11 cellular contexts compared by ENCODE assay signal in the genomic region with DNA sequence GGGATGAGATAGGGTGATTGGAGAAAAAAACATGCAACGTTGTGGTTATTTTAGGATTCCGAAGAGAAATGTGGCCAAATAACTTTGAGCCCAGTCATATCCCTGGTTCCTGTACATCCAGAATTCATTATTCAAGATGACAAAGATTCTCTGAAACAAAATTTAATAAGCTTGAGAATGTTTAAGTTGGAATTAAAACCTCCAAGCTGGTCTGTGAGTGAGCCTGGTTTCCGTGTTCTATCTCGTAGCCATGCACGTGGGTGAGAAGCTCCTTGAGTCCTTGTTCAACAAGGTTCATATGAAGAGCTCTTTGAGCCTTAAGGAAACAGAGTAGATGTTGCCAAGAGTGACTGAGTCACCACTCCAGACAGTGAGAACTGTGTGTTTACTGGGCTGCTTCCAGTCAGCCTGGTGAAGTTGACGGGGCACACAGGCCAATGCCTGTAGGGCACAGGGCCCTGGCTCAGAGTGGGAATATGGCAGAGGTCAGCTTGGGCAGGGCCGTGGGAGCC.
A peak's percentile ranks its signal among the peaks of the same experiment; 100 is the strongest.
DNase-seq lines count a peak whose midpoint lies in the region; ATAC-seq, FAIRE-seq and TF ChIP-seq lines count a peak whose summit lies in the region.
"Had no signal": no experiment of that assay in that cellular context is flagged by ENCODE, and none has a peak within 500 bp of the region (broad histone marks: within the 10 kb centered on the region; RNA-seq: fewer than 3 reads in every experiment).

No MANE protein-coding gene starts in this region.

- H3K36me3 Mint-ChIP-seq in activated CD4-positive, alpha-beta T cell treated with anti-CD3 and anti-CD28 coated beads, Interleukin-2, amount 10 ng/mL, durations not matched to agents 7 days and 5 days (ENCODE audit: low read depth): no peaks in the 10 kb centered on the region

- TF ChIP-seq CTCF in bronchial epithelial cell (IDR thresholded peaks at IDR 0.05; ENCODE audit: insufficient read depth, low read length, severe bottlenecking): no peak

- peak; percentile 35 for DNase-seq in SIG-M5 treated with dmso at 0.1 percent for 504 hours (lab: John Stamatoyannopoulos, UW; ENCODE audit: unreplicated experiment)
- no peak for DNase-seq in SIG-M5 (lab: John Stamatoyannopoulos, UW)
- peak; percentile 96 for DNase-seq in bronchial epithelial cell (ENCODE audit: low read depth)
- DNase-seq in left colon: no peak
- peak; percentile 84 for DNase-seq in aorta
- no peak for DNase-seq in ecto neural progenitor cell (ENCODE audit: low spot score)
- no peak for DNase-seq in activated CD4-positive, alpha-beta T cell treated with anti-CD3 and anti-CD28 coated beads, Interleukin-2, amount 10 ng/mL, durations not matched to agents 7 days and 5 days
- DNase-seq in NOMO-1 treated with dmso at 0.1 percent for 144 hours (lab: John Stamatoyannopoulos, UW; ENCODE audit: unreplicated experiment): no peak
- DNase-seq: activated CD8-positive, alpha-beta T cell treated with anti-CD3 and anti-CD28 coated beads, Interleukin-2, amount 10 ng/mL, durations not matched to agents 7 days and 5 days; AML-193 had no signal

- H3K27me3 Mint-ChIP-seq in activated CD4-positive, alpha-beta T cell treated with anti-CD3 and anti-CD28 coated beads, Interleukin-2, amount 10 ng/mL, durations not matched to agents 7 days and 5 days: peaks cover 10% of the 10 kb centered on the region

- H3K4me1 Mint-ChIP-seq in activated CD4-positive, alpha-beta T cell treated with anti-CD3 and anti-CD28 coated beads, Interleukin-2, amount 10 ng/mL, durations not matched to agents 7 days and 5 days: no peaks in the 10 kb centered on the region

- CTCF ChIA-PET in activated CD4-positive, alpha-beta T cell treated with anti-CD3 and anti-CD28 coated beads, Interleukin-2, amount 10 ng/mL, durations not matched to agents 7 days and 5 days (lab: Charles Lee): interaction anchor here (1.0 kb wide), 1 partner anchor 13 kb away, joined by 3 read pairs; no protein-coding TSS in a partner anchor

- H3K27ac ChIP-seq in aorta (ENCODE audit: low read depth in 1 of 2, low read length in 2 of 2): peak overlapping the region; percentile 74 to 84

- H3K9me3 ChIP-seq in aorta (ENCODE audit: control insufficient read depth, low read length): no peaks in the 10 kb centered on the region

- intact Hi-C loops in left colon (cut with DNase I, micrococcal nuclease) (no loop called here), aorta (cut with DNase I) (no loop called here)

- H3K4me3 ChIP-seq in bronchial epithelial cell (ENCODE audit: low read depth, low read length) (no peak overlapping the region), aorta (ENCODE audit: low read length in 2 of 2) (no peak overlapping the region)

- peaks cover 6 to 10% of the 10 kb centered on the region in 2 donors for H3K4me1 ChIP-seq in aorta (ENCODE audit: control insufficient read depth in 1 of 2, insufficient read depth in 2 of 2, low read length in 2 of 2)

- ATAC-seq in left colon: peak; percentile 13
- peak; percentile 87 for ATAC-seq in aorta (ENCODE audit: low FRiP score)
- ATAC-seq: activated CD8-positive, alpha-beta T cell treated with anti-CD3 and anti-CD28 coated beads, Interleukin-2, amount 10 ng/mL, durations not matched to agents 7 days and 5 days had no signal

- H3K36me3 ChIP-seq in bronchial epithelial cell (ENCODE audit: control insufficient read depth, insufficient read depth, low read length) (no peaks in the 10 kb centered on the region), aorta (ENCODE audit: control insufficient read depth in 1 of 2, insufficient read depth in 2 of 2, low read length in 1 of 2) (peaks cover 3 to 6% of the 10 kb centered on the region in 2 donors)

- WGBS in aorta, 2 donors: 4% methylated on average over 7 of the region's 7 CpGs

- no peak overlapping the region for H3K4me3 Mint-ChIP-seq in activated CD4-positive, alpha-beta T cell treated with anti-CD3 and anti-CD28 coated beads, Interleukin-2, amount 10 ng/mL, durations not matched to agents 7 days and 5 days
- H3K4me3 Mint-ChIP-seq: activated CD8-positive, alpha-beta T cell treated with anti-CD3 and anti-CD28 coated beads, Interleukin-2, amount 10 ng/mL, durations not matched to agents 7 days and 5 days had no signal

- POLR2A ChIA-PET in activated CD4-positive, alpha-beta T cell treated with anti-CD3 and anti-CD28 coated beads, Interleukin-2, amount 10 ng/mL, durations not matched to agents 7 days and 5 days (lab: Charles Lee): no interaction called here

- no peaks in the 10 kb centered on the region for H3K9me3 Mint-ChIP-seq in activated CD4-positive, alpha-beta T cell treated with anti-CD3 and anti-CD28 coated beads, Interleukin-2, amount 10 ng/mL, durations not matched to agents 7 days and 5 days

- FAIRE-seq in bronchial epithelial cell (lab: Jason Lieb, UNC): peak; percentile 75
- FAIRE-seq: endometrium had no signal

- H3K27ac Mint-ChIP-seq in activated CD4-positive, alpha-beta T cell treated with anti-CD3 and anti-CD28 coated beads, Interleukin-2, amount 10 ng/mL, durations not matched to agents 7 days and 5 days: no peak overlapping the region
- H3K27ac Mint-ChIP-seq: activated CD8-positive, alpha-beta T cell treated with anti-CD3 and anti-CD28 coated beads, Interleukin-2, amount 10 ng/mL, durations not matched to agents 7 days and 5 days had no signal

- H3K27me3 ChIP-seq in bronchial epithelial cell (ENCODE audit: control insufficient read depth, insufficient read depth, low read length) (no peaks in the 10 kb centered on the region), aorta (ENCODE audit: control insufficient read depth in 1 of 2, insufficient read depth in 2 of 2, low read length in 1 of 2) (no peaks in the 10 kb centered on the region)

Comparison
In these comparisons a context has a peak if more than half of its experiments do, and no peak if none do; other contexts are left out.
1. DNase-seq: peak in SIG-M5 treated with dmso at 0.1 percent for 504 hours (single experiment), bronchial epithelial cell (single experiment) and aorta (2 of 2); none in SIG-M5 (single experiment), left colon (0 of 2), ecto neural progenitor cell (single experiment), activated CD4-positive, alpha-beta T cell treated with anti-CD3 and anti-CD28 coated beads, Interleukin-2, amount 10 ng/mL, durations not matched to agents 7 days and 5 days (single experiment) and NOMO-1 treated with dmso at 0.1 percent for 144 hours (single experiment).